In the genomic region with DNA sequence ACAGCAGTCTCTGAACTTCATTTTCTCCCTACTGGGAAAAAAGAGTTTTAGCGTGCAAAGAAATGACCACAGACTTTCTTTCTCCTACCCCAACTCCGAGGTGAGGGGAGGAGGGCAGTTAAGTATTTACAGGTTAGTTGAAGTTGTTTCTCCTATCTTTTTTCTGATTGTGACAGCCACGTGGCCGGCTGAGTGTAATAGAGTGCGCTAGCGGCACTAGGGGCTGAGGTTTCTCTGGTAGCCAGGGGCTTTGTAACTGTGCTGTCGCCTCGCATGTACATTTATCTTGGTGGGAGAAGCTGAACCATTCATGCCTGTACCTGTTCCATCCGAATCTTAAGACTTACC, we compare ENCODE assay signal across 1 cellular context.
TF ChIP-seq lines count a peak whose summit lies in the region.

No MANE protein-coding gene starts in this region.

TF ChIP-seq in GM23338, 12 proteins besides CTCF, POLR2A, EP300 and RAD21 (continued from another document):
- no peak for TF ChIP-seq REST (IDR thresholded peaks at IDR 0.05; ENCODE audit: unreplicated experiment)
- TF ChIP-seq ZNF114 (CRISPR knock-in tag; IDR thresholded peaks at IDR 0.05) = no peak
- no peak for TF ChIP-seq EZH2 (IDR thresholded peaks at IDR 0.05; ENCODE audit: low read depth, unreplicated experiment)
